Comparison of ENCODE assay signal across 29 cellular contexts in genomic region chr5:14075937-14076336, GRCh38.
"Had no signal": no experiment of that assay in that cellular context is flagged by ENCODE, and none has a peak within 500 bp of the region (broad histone marks: within the 10 kb centered on the region; RNA-seq: fewer than 3 reads in every experiment).

No MANE protein-coding gene starts in this region.

- H3K4me1 Mint-ChIP-seq: immature natural killer cell; mesothelial cell of epicardium; naive thymus-derived CD4-positive, alpha-beta T cell; stimulated activated effector memory CD8-positive, alpha-beta T cell treated with anti-CD3 and anti-CD28 coated beads, Interleukin-12 subunit alpha, Interleukin-12 subunit beta, amount 100 ng/mL, for 72 hours had no signal

- H3K9me3 ChIP-seq: left ventricle myocardium inferior, pancreas, prostate gland, suprapubic skin, thoracic aorta, tibial artery, upper lobe of right lung had no signal

- H3K4me3 ChIP-seq: left ventricle myocardium inferior, lung, pancreas, prostate gland, skin epidermis, suprapubic skin, thoracic aorta, tibial artery, upper lobe of right lung had no signal

- H3K27ac ChIP-seq: left ventricle myocardium inferior, pancreas, prostate gland, skin epidermis, suprapubic skin, thoracic aorta, tibial artery, upper lobe of right lung had no signal

- H3K9me3 Mint-ChIP-seq: natural killer cell treated with Interleukin-12 subunit alpha and Interleukin-12 subunit beta and Interleukin-15 and Interleukin-18, amount 100 ng/mL, for 72 hours; stimulated activated effector memory CD8-positive, alpha-beta T cell treated with anti-CD3 and anti-CD28 coated beads, Interleukin-12 subunit alpha, Interleukin-12 subunit beta, amount 100 ng/mL, for 72 hours; stimulated activated naive CD8-positive, alpha-beta T cell treated with anti-CD3 and anti-CD28 coated beads, Interleukin-15, Interleukin-2, amounts not matched to agents 100 ng/mL and 50 ng/mL, for 24 hours had no signal

- H3K27ac Mint-ChIP-seq: immature natural killer cell; mesothelial cell of epicardium; naive thymus-derived CD4-positive, alpha-beta T cell; natural killer cell treated with Interleukin-12 subunit alpha and Interleukin-12 subunit beta and Interleukin-15 and Interleukin-18, amount 100 ng/mL, for 72 hours; stimulated activated effector memory CD8-positive, alpha-beta T cell treated with anti-CD3 and anti-CD28 coated beads, Interleukin-12 subunit alpha, Interleukin-12 subunit beta, amount 100 ng/mL, for 72 hours; stimulated activated naive CD8-positive, alpha-beta T cell treated with anti-CD3 and anti-CD28 coated beads, Interleukin-15, Interleukin-2, amounts not matched to agents 100 ng/mL and 50 ng/mL, for 24 hours had no signal

- H3K36me3 ChIP-seq: left ventricle myocardium inferior, pancreas, prostate gland, suprapubic skin, thoracic aorta, tibial artery, upper lobe of right lung had no signal

- H3K27me3 ChIP-seq: pancreas, suprapubic skin, tibial artery, upper lobe of right lung had no signal

- H3K4me3 Mint-ChIP-seq: immature natural killer cell; mesothelial cell of epicardium; naive thymus-derived CD4-positive, alpha-beta T cell; natural killer cell treated with Interleukin-12 subunit alpha and Interleukin-12 subunit beta and Interleukin-15 and Interleukin-18, amount 100 ng/mL, for 72 hours; stimulated activated effector memory CD8-positive, alpha-beta T cell treated with anti-CD3 and anti-CD28 coated beads, Interleukin-12 subunit alpha, Interleukin-12 subunit beta, amount 100 ng/mL, for 72 hours; stimulated activated naive CD8-positive, alpha-beta T cell treated with anti-CD3 and anti-CD28 coated beads, Interleukin-15, Interleukin-2, amounts not matched to agents 100 ng/mL and 50 ng/mL, for 24 hours had no signal

- H3K36me3 Mint-ChIP-seq: immature natural killer cell; mesothelial cell of epicardium; naive thymus-derived CD4-positive, alpha-beta T cell; natural killer cell treated with Interleukin-12 subunit alpha and Interleukin-12 subunit beta and Interleukin-15 and Interleukin-18, amount 100 ng/mL, for 72 hours; stimulated activated effector memory CD8-positive, alpha-beta T cell treated with anti-CD3 and anti-CD28 coated beads, Interleukin-12 subunit alpha, Interleukin-12 subunit beta, amount 100 ng/mL, for 72 hours had no signal

- H3K4me1 ChIP-seq: left ventricle myocardium inferior, pancreas, prostate gland, suprapubic skin, tibial artery, upper lobe of right lung had no signal

- ATAC-seq: left colon; naive thymus-derived CD4-positive, alpha-beta T cell; pancreas; right cardiac atrium; sciatic nerve; stimulated activated effector memory CD8-positive, alpha-beta T cell treated with anti-CD3 and anti-CD28 coated beads, Interleukin-12 subunit alpha, Interleukin-12 subunit beta, amount 100 ng/mL, for 72 hours; upper lobe of right lung had no signal

- DNase-seq: hypothalamus; immature natural killer cell; kidney; left colon; left ventricle myocardium inferior; naive thymus-derived CD4-positive, alpha-beta T cell; nucleus accumbens; pancreas; posterior cingulate gyrus; retina; right cardiac atrium; stimulated activated CD4-positive, alpha-beta T cell treated with anti-CD3 and anti-CD28 coated beads, Interleukin-12 subunit alpha, Interleukin-12 subunit beta, amount 100 ng/mL, for 4 hours; stimulated activated CD4-positive, alpha-beta T cell treated with anti-CD3 and anti-CD28 coated beads, Interleukin-15, amount 100 ng/mL, for 24 hours; stimulated activated CD4-positive, alpha-beta T cell treated with anti-CD3 and anti-CD28 coated beads, Interleukin-2, amount 100 ng/mL, for 24 hours; stimulated activated CD4-positive, alpha-beta T cell treated with anti-CD3 and anti-CD28 coated beads, Interleukin-4, amount 100 ng/mL, for 24 hours; stimulated activated naive CD4-positive, alpha-beta T cell; tibial artery; trophoblast cell; upper lobe of right lung had no signal
